Comparison of ENCODE assay signal across 8 cellular contexts in the genomic region with DNA sequence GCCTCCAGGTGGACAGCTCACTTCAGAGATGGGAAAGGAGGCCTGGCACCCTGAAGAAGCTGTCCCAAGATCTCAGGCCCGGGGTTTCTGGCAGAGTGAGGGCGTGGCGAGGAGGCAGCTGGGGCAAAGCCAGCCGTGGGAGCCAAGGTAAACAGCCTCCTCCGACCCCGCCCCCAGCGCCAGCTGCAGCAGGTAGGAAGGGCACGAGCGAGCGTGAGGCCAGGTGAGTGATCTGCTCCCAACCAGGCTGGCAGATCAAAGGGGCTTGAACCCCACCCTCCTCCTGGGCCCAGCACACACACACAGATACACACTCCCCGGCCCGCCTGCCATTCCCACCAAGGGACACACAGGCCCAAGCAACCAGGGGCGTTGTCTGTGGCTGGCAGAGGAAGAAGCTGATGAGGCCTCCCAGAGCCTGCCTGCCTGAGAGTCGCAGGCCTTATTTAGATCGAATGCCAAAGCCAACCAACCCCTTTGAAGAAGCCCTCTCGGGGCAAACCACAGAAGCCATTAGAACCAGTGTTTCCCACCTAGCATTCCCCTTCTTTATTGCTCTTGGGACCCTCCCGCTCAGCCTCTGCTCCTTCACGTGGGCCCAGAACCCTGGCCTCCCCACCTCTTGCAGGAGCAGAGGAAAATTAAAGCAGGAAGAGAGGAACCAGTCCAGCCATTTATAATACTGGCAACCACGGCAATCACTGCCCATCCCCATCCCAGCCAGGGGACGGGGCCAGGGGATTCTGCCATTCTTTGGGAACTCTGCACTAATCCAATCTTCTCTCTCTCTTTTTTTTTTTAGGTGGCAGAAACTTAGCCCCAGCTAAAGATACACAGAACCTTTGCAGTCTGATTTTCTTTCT. TPM values are rescaled to one million over a fixed set of nuclear protein-coding genes. Genes with fewer than 3 reads are reported as not detected.
A peak's percentile ranks its signal among the peaks of the same experiment; 100 is the strongest.
DNase-seq lines count a peak whose midpoint lies in the region; ATAC-seq and TF ChIP-seq lines count a peak whose summit lies in the region.

No MANE protein-coding gene starts in this region.

- H3K4me2 ChIP-seq in GM23248 (ENCODE audit: unreplicated experiment) = no peak overlapping the region

- H3K9ac ChIP-seq in GM23248 = no peak overlapping the region

- H4K20me1 ChIP-seq in GM23248 (ENCODE audit: insufficient read depth) = no peaks in the 10 kb centered on the region

- DNase-seq in activated effector memory CD4-positive, alpha-beta T cell treated with Interleukin-2 at 50 U/mL for 16 hours = peak; percentile 25
- DNase-seq in activated effector memory CD4-positive, alpha-beta T cell treated with anti-CD3 and anti-CD28 coated beads, Interleukin-2, amount 50 U/mL, for 16 hours = no peak
- peak; percentile 86 to 90 for DNase-seq in left lung
- DNase-seq in upper lobe of right lung = peak; percentile 93
- DNase-seq in GM23248 = no peak

- H3K79me2 ChIP-seq in GM23248 (ENCODE audit: insufficient read depth) = no peaks in the 10 kb centered on the region

- in situ Hi-C loops in GM23248 (cut with MboI) = no loop called here

- H3K27ac Mint-ChIP-seq in activated T-helper 17 cell treated with anti-CD3 and anti-CD28 coated beads, Interleukin-2, amount 50 U/mL, for 72 hours = peak overlapping the region; percentile 94

- no peaks in the 10 kb centered on the region for H3F3A ChIP-seq in GM23248 (ENCODE audit: insufficient read depth)

- 60% methylated on average over 20 of the region's 20 CpGs for WGBS in GM23248 (ENCODE audit: low coverage in 1 of 2, low lambda C conversion rate in 2 of 2, missing lambda C conversion rate in 2 of 2), 2 experiments

- peaks cover 15% of the 10 kb centered on the region for H3K36me3 Mint-ChIP-seq in activated T-helper 17 cell treated with anti-CD3 and anti-CD28 coated beads, Interleukin-2, amount 50 U/mL, for 72 hours (ENCODE audit: low read depth)

- peak overlapping the region; percentile 49 to 57 for H3K27ac ChIP-seq in left lung
- H3K27ac ChIP-seq in upper lobe of right lung = no peak overlapping the region
- no peak overlapping the region for H3K27ac ChIP-seq in GM23248

- H3K9me3 ChIP-seq in left lung (no peaks in the 10 kb centered on the region), upper lobe of right lung (no peaks in the 10 kb centered on the region), GM23248 (ENCODE audit: low read depth) (no peaks in the 10 kb centered on the region)

- H3K27me3 Mint-ChIP-seq in activated T-helper 17 cell treated with anti-CD3 and anti-CD28 coated beads, Interleukin-2, amount 50 U/mL, for 72 hours = peaks cover 15% of the 10 kb centered on the region

- H3K9me2 ChIP-seq in GM23248 (ENCODE audit: insufficient read depth) = no peaks in the 10 kb centered on the region

- H3K27me3 ChIP-seq in left lung (peaks cover 21 to 100% of the 10 kb centered on the region in 2 donors), upper lobe of right lung (peaks cover 1% of the 10 kb centered on the region), GM23248 (replicated peaks; ENCODE audit: insufficient read depth) (peaks cover 20% of the 10 kb centered on the region)

- H3K4me3 ChIP-seq in left lung = peak overlapping the region in 1 of 2 donors; percentile 54
- no peak overlapping the region for H3K4me3 ChIP-seq in upper lobe of right lung
- H3K4me3 ChIP-seq in GM23248 = no peak overlapping the region

- H2AFZ ChIP-seq in GM23248 = no peak overlapping the region

- no peak for TF ChIP-seq CTCF in left lung (IDR thresholded peaks at IDR 0.05)
- TF ChIP-seq CTCF in upper lobe of right lung (IDR thresholded peaks at IDR 0.05) = no peak

- peaks cover 35% of the 10 kb centered on the region for H3K4me1 Mint-ChIP-seq in activated T-helper 17 cell treated with anti-CD3 and anti-CD28 coated beads, Interleukin-2, amount 50 U/mL, for 72 hours

- no peaks in the 10 kb centered on the region for H3K36me3 ChIP-seq in left lung
- no peaks in the 10 kb centered on the region for H3K36me3 ChIP-seq in upper lobe of right lung
- H3K36me3 ChIP-seq in GM23248 (ENCODE audit: low read depth) = no peaks in the 10 kb centered on the region

- H3K4me1 ChIP-seq in left lung (peaks cover 31 to 96% of the 10 kb centered on the region in 2 donors), upper lobe of right lung (peaks cover 69% of the 10 kb centered on the region), GM23248 (ENCODE audit: insufficient read depth) (peaks cover 12% of the 10 kb centered on the region; the same call in 1 of the 2 replicates)

- no peaks in the 10 kb centered on the region for H3K9me3 Mint-ChIP-seq in activated T-helper 17 cell treated with anti-CD3 and anti-CD28 coated beads, Interleukin-2, amount 50 U/mL, for 72 hours

- intact Hi-C loops in left lung (cut with DNase I) = loop anchor here in 1 of 2 donors (10.0 kb wide), 1 partner anchor 65 kb away; no protein-coding TSS in a partner anchor
- intact Hi-C loops in upper lobe of right lung (cut with DNase I) = loop anchor here (5.0 kb wide), 1 partner anchor 73 kb away; no protein-coding TSS in a partner anchor

- H3K4me3 Mint-ChIP-seq in activated T-helper 17 cell treated with anti-CD3 and anti-CD28 coated beads, Interleukin-2, amount 50 U/mL, for 72 hours = peak overlapping the region; percentile 91

- no peak for ATAC-seq in activated T-helper 17 cell treated with anti-CD3 and anti-CD28 coated beads, Interleukin-2, amount 50 U/mL, for 72 hours (replicated peaks)
- ATAC-seq in left lung = peak; percentile 66
- peak; percentile 69 for ATAC-seq in upper lobe of right lung
- no peak for ATAC-seq in GM18498 (IDR thresholded peaks at IDR 0.05; ENCODE audit: unreplicated experiment)
- no peak for ATAC-seq in HG03571 (IDR thresholded peaks at IDR 0.05; ENCODE audit: unreplicated experiment)

RNA-seq across cellular contexts. Expression of a gene that starts 5.0 kb away (rescaled TPM):
- total RNA-seq in activated T-helper 17 cell treated with anti-CD3 and anti-CD28 coated beads, Interleukin-2, amount 50 U/mL, for 72 hours = 10 to 100 TPM in 1 of 2 donors, 1 to 10 TPM in 1; 5.2 to 11.3 TPM
- 10 to 100 TPM; 21.9 to 28.2 TPM for total RNA-seq in left lung
- total RNA-seq in upper lobe of right lung = 29.8 TPM
- total RNA-seq in GM23248 (2014; rRNA removed; shearing (Covaris generic)) = not detected in 2 replicates
- polyA plus RNA-seq in GM23248 (2016; fragmentation: Nextera tagmentation; extraction: Ambion mirVana) = 0.14 and 0.49 TPM in 2 replicates

Comparison
In these comparisons a context has a peak if more than half of its experiments do, and no peak if none do; other contexts are left out.
1. DNase-seq: peak in activated effector memory CD4-positive, alpha-beta T cell treated with Interleukin-2 at 50 U/mL for 16 hours (single experiment), left lung (2 of 2) and upper lobe of right lung (single experiment); none in activated effector memory CD4-positive, alpha-beta T cell treated with anti-CD3 and anti-CD28 coated beads, Interleukin-2, amount 50 U/mL, for 16 hours (single experiment) and GM23248 (single experiment).
2. ATAC-seq: peak in left lung (single experiment) and upper lobe of right lung (single experiment); none in activated T-helper 17 cell treated with anti-CD3 and anti-CD28 coated beads, Interleukin-2, amount 50 U/mL, for 72 hours (single experiment), GM18498 (single experiment) and HG03571 (single experiment).
3. H3K27ac ChIP-seq: peak in left lung (2 of 2); none in upper lobe of right lung (single experiment) and GM23248 (single experiment).